Comparison of ENCODE assay signal across 19 cellular contexts in genomic region chr10:45224219-45224841, GRCh38.
DNase-seq lines count a peak whose midpoint lies in the region; ATAC-seq and TF ChIP-seq lines count a peak whose summit lies in the region.
"Had no signal": no experiment of that assay in that cellular context is flagged by ENCODE, and none has a peak within 500 bp of the region (broad histone marks: within the 10 kb centered on the region; RNA-seq: fewer than 3 reads in every experiment).

No MANE protein-coding gene starts in this region.

- no peak overlapping the region for H3K4me3 ChIP-seq in colonic mucosa
- H3K4me3 ChIP-seq in aorta (ENCODE audit: low read length in 2 of 2), result no peak overlapping the region
- H3K4me3 ChIP-seq: BLaER1 had no signal

- H3K9me3 ChIP-seq in colonic mucosa, result no peaks in the 10 kb centered on the region
- H3K9me3 ChIP-seq in aorta (ENCODE audit: control insufficient read depth, low read length), result peaks cover 2% of the 10 kb centered on the region

- intact Hi-C loops in Right ventricle myocardium superior (cut with DNase I) (no loop called here), left cardiac atrium (cut with DNase I) (no loop called here), colonic mucosa (cut with DNase I) (no loop called here), posterior vena cava (cut with DNase I) (no loop called here), aorta (cut with DNase I) (no loop called here)

- no peak for ATAC-seq in Right ventricle myocardium superior (ENCODE audit: poor library complexity)
- no peak for ATAC-seq in left cardiac atrium
- peak; percentile 60 for ATAC-seq in aorta (ENCODE audit: low FRiP score)
- ATAC-seq: CD8-positive, alpha-beta T cell; HepG2 had no signal

- no peak overlapping the region for H3K27ac ChIP-seq in colonic mucosa
- H3K27ac ChIP-seq in aorta (ENCODE audit: low read depth in 1 of 2, low read length in 2 of 2), result no peak overlapping the region
- H3K27ac ChIP-seq: BLaER1 had no signal

- TF ChIP-seq CTCF in colonic mucosa (IDR thresholded peaks at IDR 0.05), result no peak

- WGBS in aorta, 2 donors, result 72 to 74% methylated on average over 48 to 50 of the region's 50 CpGs

- no peaks in the 10 kb centered on the region for H3K27me3 ChIP-seq in colonic mucosa
- no peaks in the 10 kb centered on the region for H3K27me3 ChIP-seq in aorta (ENCODE audit: control insufficient read depth in 1 of 2, insufficient read depth in 2 of 2, low read length in 1 of 2)
- H3K27me3 ChIP-seq: BLaER1 had no signal

- no peaks in the 10 kb centered on the region for H3K4me1 ChIP-seq in colonic mucosa
- H3K4me1 ChIP-seq in aorta (ENCODE audit: control insufficient read depth in 1 of 2, insufficient read depth in 2 of 2, low read length in 2 of 2), result no peaks in the 10 kb centered on the region
- H3K4me1 ChIP-seq: BLaER1 had no signal

- no peak overlapping the region for H3K9ac ChIP-seq in colonic mucosa (ENCODE audit: low read depth in 2 of 2, low read length in 2 of 2)
- H3K9ac ChIP-seq: BLaER1 had no signal

- peak; percentile 47 for DNase-seq in Right ventricle myocardium superior
- DNase-seq in left cardiac atrium, result no peak
- DNase-seq in colonic mucosa, result peak; percentile 40
- DNase-seq in posterior vena cava (ENCODE audit: low spot score), result peak; percentile 81
- peak; percentile 49 to 78 for DNase-seq in aorta
- DNase-seq in dermis blood vessel endothelial cell, result no peak
- DNase-seq in HuH-7 (ENCODE audit: low spot score), result no peak
- no peak for DNase-seq in inferior parietal cortex (ENCODE audit: extremely low spot score)
- DNase-seq: 8988T; CD8-positive, alpha-beta T cell; HFFc6; MM.1S; NCI-H1105; NCI-H1694; NCI-H69; NK-92 treated with Interleukin-12 subunit alpha and Interleukin-12 subunit beta, amount 100 ng/mL, for 24 hours; RPMI8226 had no signal

- no peaks in the 10 kb centered on the region for H3K36me3 ChIP-seq in colonic mucosa
- no peaks in the 10 kb centered on the region for H3K36me3 ChIP-seq in aorta (ENCODE audit: control insufficient read depth in 1 of 2, insufficient read depth in 2 of 2, low read length in 1 of 2)
- H3K36me3 ChIP-seq: BLaER1 had no signal

Comparison
In these comparisons a context has a peak if more than half of its experiments do, and no peak if none do; other contexts are left out.
1. DNase-seq: peak in Right ventricle myocardium superior (single experiment), colonic mucosa (single experiment), posterior vena cava (single experiment) and aorta (2 of 2); none in left cardiac atrium (single experiment), dermis blood vessel endothelial cell (single experiment), HuH-7 (single experiment) and inferior parietal cortex (single experiment).